Comparison of ENCODE assay signal across 22 cellular contexts in genomic region chr14:72740504-72740961, GRCh38.
A peak's percentile ranks its signal among the peaks of the same experiment; 100 is the strongest.
DNase-seq lines count a peak whose midpoint lies in the region; ATAC-seq and TF ChIP-seq lines count a peak whose summit lies in the region.
"Had no signal": no experiment of that assay in that cellular context is flagged by ENCODE, and none has a peak within 500 bp of the region (broad histone marks: within the 10 kb centered on the region; RNA-seq: fewer than 3 reads in every experiment).

No MANE protein-coding gene starts in this region.

- H3K4me1 ChIP-seq in right atrium auricular region (peaks cover 0 to 37% of the 10 kb centered on the region in 2 donors), right cardiac atrium (ENCODE audit: control insufficient read depth, insufficient read depth, low read length) (peaks cover 9% of the 10 kb centered on the region), esophagus muscularis mucosa (peaks cover 0 to 19% (median 11%) of the 10 kb centered on the region in 4 donors), psoas muscle (peaks cover 38% of the 10 kb centered on the region), MM.1S (ENCODE audit: low read length) (no peaks in the 10 kb centered on the region)

- H3F3A ChIP-seq in MM.1S (ENCODE audit: insufficient read depth, low read length): no peaks in the 10 kb centered on the region

- WGBS in right cardiac atrium: 93% methylated on average over 4 of the region's 4 CpGs
- 96% methylated on average over 4 of the region's 4 CpGs for WGBS in esophagus muscularis mucosa
- whole genome bisulfite sequencing in psoas muscle, 3 donors: 81 to 97% (median 92%) methylated on average over 4 of the region's 4 CpGs

- no peak for TF ChIP-seq EP300 in esophagus muscularis mucosa (IDR thresholded peaks at IDR 0.05)

- no peak overlapping the region for H3K27ac Mint-ChIP-seq in osteocyte (ENCODE audit: unreplicated experiment)
- H3K27ac Mint-ChIP-seq: B cell, CD14-positive monocyte had no signal

- no peak for TF ChIP-seq CTCF in right atrium auricular region (IDR thresholded peaks at IDR 0.05)
- TF ChIP-seq CTCF in esophagus muscularis mucosa (IDR thresholded peaks at IDR 0.05): no peak
- TF ChIP-seq CTCF in osteocyte (IDR thresholded peaks at IDR 0.05): no peak
- no peak for TF ChIP-seq CTCF in psoas muscle (IDR thresholded peaks at IDR 0.05)
- no peak for TF ChIP-seq CTCF in MM.1S (IDR thresholded peaks at IDR 0.05; ENCODE audit: low read length)

- no peaks in the 10 kb centered on the region for H4K20me1 ChIP-seq in MM.1S (ENCODE audit: insufficient read depth, low read length)

- H3K36me3 Mint-ChIP-seq in osteocyte (ENCODE audit: unreplicated experiment): no peaks in the 10 kb centered on the region
- H3K36me3 Mint-ChIP-seq: CD14-positive monocyte had no signal

- no peaks in the 10 kb centered on the region for H3K27me3 Mint-ChIP-seq in osteocyte (ENCODE audit: unreplicated experiment)
- H3K27me3 Mint-ChIP-seq: B cell had no signal

- H3K4me2 ChIP-seq in MM.1S (ENCODE audit: low read depth, low read length): no peak overlapping the region
- H3K4me2 ChIP-seq: A549, KMS-11, PC-9 had no signal

- H3K9me3 ChIP-seq in right atrium auricular region: no peaks in the 10 kb centered on the region
- H3K9me3 ChIP-seq in right cardiac atrium (ENCODE audit: control insufficient read depth, low read length): no peaks in the 10 kb centered on the region
- no peaks in the 10 kb centered on the region for H3K9me3 ChIP-seq in esophagus muscularis mucosa
- no peaks in the 10 kb centered on the region for H3K9me3 ChIP-seq in psoas muscle
- H3K9me3 ChIP-seq in MM.1S (replicated peaks; ENCODE audit: insufficient read depth, low read length): no peaks in the 10 kb centered on the region
- H3K9me3 ChIP-seq: A549 had no signal

- H3K4me3 Mint-ChIP-seq in osteocyte (ENCODE audit: unreplicated experiment): no peak overlapping the region
- H3K4me3 Mint-ChIP-seq: B cell, CD14-positive monocyte had no signal

- no peak for TF ChIP-seq POLR2A in esophagus muscularis mucosa (IDR thresholded peaks at IDR 0.05; ENCODE audit: low read depth)

- H3K27ac ChIP-seq in right atrium auricular region (no peak overlapping the region), right cardiac atrium (ENCODE audit: low read length) (no peak overlapping the region), esophagus muscularis mucosa (replicated peaks in 1 of 4) (no peak overlapping the region), psoas muscle (no peak overlapping the region), MM.1S (ENCODE audit: low read length) (no peak overlapping the region)
- H3K27ac ChIP-seq: A549, KMS-11, PC-9 had no signal

- H3K4me1 Mint-ChIP-seq in osteocyte (ENCODE audit: unreplicated experiment): peaks cover 20% of the 10 kb centered on the region
- H3K4me1 Mint-ChIP-seq: B cell, CD14-positive monocyte had no signal

- H3K9ac ChIP-seq in MM.1S (ENCODE audit: low read length): no peak overlapping the region
- H3K9ac ChIP-seq: KMS-11 had no signal

- intact Hi-C loops in right cardiac atrium (cut with DNase I): loop anchor here in 1 of 4 donors (10.0 kb wide), 1 partner anchor 66 kb away; no protein-coding TSS in a partner anchor
- intact Hi-C loops in esophagus muscularis mucosa (cut with DNase I): no loop called here
- intact Hi-C loops in psoas muscle (cut with DNase I): loop anchor here in 1 of 2 donors (5.0 kb wide), 1 partner anchor 152 kb away; the partner anchor contains the start of gene DPF3

- DNase-seq in right atrium auricular region (ENCODE audit: low spot score) (peak; percentile 48), right cardiac atrium (no peak), esophagus muscularis mucosa (ENCODE audit: extremely low spot score) (peak; percentile 86), osteocyte (ENCODE audit: extremely low spot score, unreplicated experiment) (peak; percentile 75), psoas muscle (no peak), MM.1S (no peak)
- DNase-seq: GOT3, HCEC 1CT, IMR-90, NCI-H1105, NCI-H146, NCI-H2029, NCI-H2227 treated with DMSO at 0.1 percent for 48 hours, NCI-H510A, PC-9, RPMI8226, SHP77 treated with DMSO at 0.1 percent for 48 hours had no signal

- no peaks in the 10 kb centered on the region for H3K36me3 ChIP-seq in right atrium auricular region
- H3K36me3 ChIP-seq in esophagus muscularis mucosa: peaks cover 0 to 9% (median 0%) of the 10 kb centered on the region in 4 donors
- no peaks in the 10 kb centered on the region for H3K36me3 ChIP-seq in psoas muscle (ENCODE audit: insufficient read depth in 1 of 2, low read depth in 1 of 2)
- H3K36me3 ChIP-seq in MM.1S (replicated peaks; ENCODE audit: insufficient read depth, low read length): no peaks in the 10 kb centered on the region

- H3K9me2 ChIP-seq in MM.1S (replicated peaks; ENCODE audit: insufficient read depth, low read length): no peaks in the 10 kb centered on the region

- no peak overlapping the region for H2AFZ ChIP-seq in MM.1S (ENCODE audit: low read length)
- H2AFZ ChIP-seq: PC-9 had no signal

- no peaks in the 10 kb centered on the region for H3K27me3 ChIP-seq in right atrium auricular region
- no peaks in the 10 kb centered on the region for H3K27me3 ChIP-seq in right cardiac atrium (ENCODE audit: control insufficient read depth, insufficient read depth)
- H3K27me3 ChIP-seq in esophagus muscularis mucosa: no peaks in the 10 kb centered on the region
- H3K27me3 ChIP-seq in psoas muscle (ENCODE audit: insufficient read depth in 3 of 3, low read length in 2 of 3): no peaks in the 10 kb centered on the region
- H3K27me3 ChIP-seq in MM.1S (replicated peaks; ENCODE audit: insufficient read depth, low read length): no peaks in the 10 kb centered on the region

- H3K4me3 ChIP-seq in right atrium auricular region (no peak overlapping the region), right cardiac atrium (ENCODE audit: low read length) (no peak overlapping the region), esophagus muscularis mucosa (no peak overlapping the region), psoas muscle (no peak overlapping the region), MM.1S (ENCODE audit: low read length) (no peak overlapping the region)
- H3K4me3 ChIP-seq: A549, PC-9 had no signal

- no peaks in the 10 kb centered on the region for H3K79me2 ChIP-seq in MM.1S (ENCODE audit: low read length)

- no peak for ATAC-seq in right cardiac atrium
- no peak for ATAC-seq in HG03354 (IDR thresholded peaks at IDR 0.05; ENCODE audit: poor library complexity, severe bottlenecking, unreplicated experiment)
- ATAC-seq in psoas muscle: no peak
- ATAC-seq: A549 had no signal

- H3K9me3 Mint-ChIP-seq in osteocyte (ENCODE audit: unreplicated experiment): no peaks in the 10 kb centered on the region
- H3K9me3 Mint-ChIP-seq: CD14-positive monocyte had no signal

Comparison
In these comparisons a context has a peak if more than half of its experiments do, and no peak if none do; other contexts are left out.
1. DNase-seq: peak in right atrium auricular region (single experiment), esophagus muscularis mucosa (single experiment) and osteocyte (single experiment); none in right cardiac atrium (0 of 3), psoas muscle (0 of 2) and MM.1S (single experiment).